Comparison of ENCODE assay signal across 13 cellular contexts in genomic region chr1:26540346-26540745, GRCh38. TPM values are rescaled to one million over a fixed set of nuclear protein-coding genes. Genes with fewer than 3 reads are reported as not detected.
DNase-seq lines count a peak whose midpoint lies in the region; TF ChIP-seq lines count a peak whose summit lies in the region.
"Had no signal": no experiment of that assay in that cellular context is flagged by ENCODE, and none has a peak within 500 bp of the region (broad histone marks: within the 10 kb centered on the region; RNA-seq: fewer than 3 reads in every experiment).

No MANE protein-coding gene starts in this region.

- no peak for TF ChIP-seq EP300 in tibial nerve (IDR thresholded peaks at IDR 0.05)

- no peaks in the 10 kb centered on the region for H3K36me3 ChIP-seq in tibial nerve
- H3K36me3 ChIP-seq: brain microvascular endothelial cell, tibial artery had no signal

- H3K4me3 ChIP-seq in tibial nerve, result no peak overlapping the region
- H3K4me3 ChIP-seq: tibial artery had no signal

- no peaks in the 10 kb centered on the region for H3K27me3 ChIP-seq in tibial nerve
- H3K27me3 ChIP-seq: brain microvascular endothelial cell had no signal

- no peaks in the 10 kb centered on the region for H3K9me3 ChIP-seq in tibial nerve
- H3K9me3 ChIP-seq: tibial artery had no signal

- H3K4me1 ChIP-seq in tibial nerve, result peaks cover 0 to 44% (median 8%) of the 10 kb centered on the region in 4 donors

- TF ChIP-seq CTCF in tibial nerve (IDR thresholded peaks at IDR 0.05), result no peak

- H3K27ac Mint-ChIP-seq in activated naive CD4-positive, alpha-beta T cell treated with anti-CD3 and anti-CD28 coated beads, Interleukin-2, amount 10 ng/mL, durations not matched to agents 7 days and 5 days, result peak overlapping the region; percentile 85
- peak overlapping the region; percentile 88 for H3K27ac Mint-ChIP-seq in T-helper 2 cell treated with Interferon-gamma antibody and Interleukin-4, amounts not matched to agents 5 μg/mL and 100 μg/mL, for 36 hours
- peak overlapping the region; percentile 73 to 100 (median 88) for H3K27ac Mint-ChIP-seq in immature natural killer cell

- TF ChIP-seq POLR2A in tibial nerve (IDR thresholded peaks at IDR 0.05), result no peak

- WGBS in tibial nerve, 2 donors, result 93 to 98% methylated on average over 3 of the region's 3 CpGs

- H3K4me1 Mint-ChIP-seq in activated naive CD4-positive, alpha-beta T cell treated with anti-CD3 and anti-CD28 coated beads, Interleukin-2, amount 10 ng/mL, durations not matched to agents 7 days and 5 days, result peaks cover 94% of the 10 kb centered on the region
- peaks cover 72% of the 10 kb centered on the region for H3K4me1 Mint-ChIP-seq in T-helper 2 cell treated with Interferon-gamma antibody and Interleukin-4, amounts not matched to agents 5 μg/mL and 100 μg/mL, for 36 hours (ENCODE audit: low read depth)
- H3K4me1 Mint-ChIP-seq in immature natural killer cell, result peaks cover 74 to 80% of the 10 kb centered on the region in 2 donors

- H3K9me3 Mint-ChIP-seq in activated naive CD4-positive, alpha-beta T cell treated with anti-CD3 and anti-CD28 coated beads, Interleukin-2, amount 10 ng/mL, durations not matched to agents 7 days and 5 days, result no peaks in the 10 kb centered on the region
- no peaks in the 10 kb centered on the region for H3K9me3 Mint-ChIP-seq in T-helper 2 cell treated with Interferon-gamma antibody and Interleukin-4, amounts not matched to agents 5 μg/mL and 100 μg/mL, for 36 hours
- H3K9me3 Mint-ChIP-seq in immature natural killer cell, result no peaks in the 10 kb centered on the region

- peak overlapping the region; percentile 13 for H3K4me3 Mint-ChIP-seq in activated naive CD4-positive, alpha-beta T cell treated with anti-CD3 and anti-CD28 coated beads, Interleukin-2, amount 10 ng/mL, durations not matched to agents 7 days and 5 days
- H3K4me3 Mint-ChIP-seq in T-helper 2 cell treated with Interferon-gamma antibody and Interleukin-4, amounts not matched to agents 5 μg/mL and 100 μg/mL, for 36 hours, result peak overlapping the region; percentile 67
- peak overlapping the region in 4 of 5 donors; percentile 18 to 62 (median 50) for H3K4me3 Mint-ChIP-seq in immature natural killer cell

- CTCF ChIA-PET in activated naive CD4-positive, alpha-beta T cell treated with anti-CD3 and anti-CD28 coated beads, Interleukin-2, amount 10 ng/mL, durations not matched to agents 7 days and 5 days (lab: Charles Lee), result interaction anchor here (0.9 to 6.9 kb wide), 8 partner anchors 11 to 260 kb away, joined by 3 to 51 read pairs (median 4); partner anchors contain the start of gene RPS6KA1

- DNase-seq in activated naive CD4-positive, alpha-beta T cell treated with anti-CD3 and anti-CD28 coated beads, Interleukin-2, amount 10 ng/mL, durations not matched to agents 7 days and 5 days, result peak; percentile 49
- no peak for DNase-seq in activated naive CD4-positive, alpha-beta T cell treated with anti-CD3 and anti-CD28 coated beads, Interleukin-2, amount 50 U/mL, for 16 hours
- DNase-seq in T-helper 2 cell treated with Interferon-gamma antibody and Interleukin-4, amounts not matched to agents 5 μg/mL and 100 μg/mL, for 36 hours (ENCODE audit: low spot score), result peak; percentile 29
- peak; percentile 41 to 49 (median 46) for DNase-seq in immature natural killer cell
- DNase-seq in tibial nerve (ENCODE audit: low spot score in 2 of 2), result no peak
- DNase-seq in cerebellar cortex (ENCODE audit: low spot score), result no peak
- DNase-seq in amygdala (lab: John Stamatoyannopoulos, UW), result no peak
- no peak for DNase-seq in AML-193 (lab: John Stamatoyannopoulos, UW)
- DNase-seq: brain microvascular endothelial cell, NCI-H1105 treated with DMSO at 0.1 percent for 48 hours, NCI-H526 treated with DMSO at 0.1 percent for 48 hours, retina, tibial artery had no signal

- no peaks in the 10 kb centered on the region for H3K27me3 Mint-ChIP-seq in activated naive CD4-positive, alpha-beta T cell treated with anti-CD3 and anti-CD28 coated beads, Interleukin-2, amount 10 ng/mL, durations not matched to agents 7 days and 5 days
- H3K27me3 Mint-ChIP-seq in T-helper 2 cell treated with Interferon-gamma antibody and Interleukin-4, amounts not matched to agents 5 μg/mL and 100 μg/mL, for 36 hours (ENCODE audit: low read depth), result no peaks in the 10 kb centered on the region
- peaks cover 9 to 15% (median 12%) of the 10 kb centered on the region in 3 donors for H3K27me3 Mint-ChIP-seq in immature natural killer cell (ENCODE audit: low read depth in 3 of 3)

- peak overlapping the region in 3 of 4 donors; percentile 50 to 64 (median 56) for H3K27ac ChIP-seq in tibial nerve
- H3K27ac ChIP-seq: brain microvascular endothelial cell, tibial artery had no signal

- peaks cover 47% of the 10 kb centered on the region for H3K36me3 Mint-ChIP-seq in activated naive CD4-positive, alpha-beta T cell treated with anti-CD3 and anti-CD28 coated beads, Interleukin-2, amount 10 ng/mL, durations not matched to agents 7 days and 5 days
- H3K36me3 Mint-ChIP-seq in T-helper 2 cell treated with Interferon-gamma antibody and Interleukin-4, amounts not matched to agents 5 μg/mL and 100 μg/mL, for 36 hours (ENCODE audit: low read depth), result peaks cover 23% of the 10 kb centered on the region
- H3K36me3 Mint-ChIP-seq in immature natural killer cell, result no peaks in the 10 kb centered on the region

RNA-seq across cellular contexts. Expression of gene RPS6KA1, which starts 10.8 kb away (rescaled TPM):
- 100 to 1,000 TPM; 292 to 371 (median 349) TPM for polyA plus RNA-seq in immature natural killer cell
- total RNA-seq in tibial nerve, result 10 to 100 TPM; 10.7 to 37.2 (median 13.5) TPM

Comparison
In these comparisons a context has a peak if more than half of its experiments do, and no peak if none do; other contexts are left out.
1. DNase-seq: peak in activated naive CD4-positive, alpha-beta T cell treated with anti-CD3 and anti-CD28 coated beads, Interleukin-2, amount 10 ng/mL, durations not matched to agents 7 days and 5 days (single experiment), T-helper 2 cell treated with Interferon-gamma antibody and Interleukin-4, amounts not matched to agents 5 μg/mL and 100 μg/mL, for 36 hours (single experiment) and immature natural killer cell (3 of 3); none in activated naive CD4-positive, alpha-beta T cell treated with anti-CD3 and anti-CD28 coated beads, Interleukin-2, amount 50 U/mL, for 16 hours (single experiment), tibial nerve (0 of 2), cerebellar cortex (single experiment), amygdala (0 of 56) and AML-193 (0 of 2).
2. H3K4me3 Mint-ChIP-seq: peak in every context shown above with its lines; median percentile 67 in T-helper 2 cell treated with Interferon-gamma antibody and Interleukin-4, amounts not matched to agents 5 μg/mL and 100 μg/mL, for 36 hours; 50 in immature natural killer cell; 13 in activated naive CD4-positive, alpha-beta T cell treated with anti-CD3 and anti-CD28 coated beads, Interleukin-2, amount 10 ng/mL, durations not matched to agents 7 days and 5 days.
3. Peak in every context shown above with its lines, with median percentiles within 50 percentile points of each other: H3K27ac Mint-ChIP-seq.